1 cellular context compared by ENCODE assay signal in the genomic region with DNA sequence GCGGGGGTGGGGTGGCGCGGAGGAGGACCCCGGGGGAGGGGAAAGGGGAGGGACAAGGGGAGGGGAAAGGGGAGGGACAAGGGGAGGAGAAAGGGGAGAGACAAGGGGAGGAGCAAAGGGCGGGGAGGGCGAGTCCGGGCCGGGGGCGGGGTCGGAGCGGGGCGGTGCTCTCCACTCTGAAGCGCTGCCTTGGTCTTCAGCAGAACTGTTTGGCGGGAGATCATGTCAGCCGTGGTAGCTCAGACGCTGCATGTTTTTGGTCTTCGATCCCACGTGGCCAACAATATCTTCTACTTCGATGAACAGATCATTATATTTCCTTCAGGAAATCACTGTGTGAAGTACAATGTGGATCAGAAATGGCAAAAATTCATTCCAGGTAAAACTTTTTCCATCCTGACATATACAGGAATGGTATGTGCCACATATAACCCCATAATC.
A peak's percentile ranks its signal among the peaks of the same experiment; 100 is the strongest.
TF ChIP-seq lines count a peak whose summit lies in the region.

No MANE protein-coding gene starts in this region.

TF ChIP-seq in WTC11, 78 proteins besides CTCF, POLR2A, EP300 and RAD21 (continued from another document and continues in another):
- TF ChIP-seq, protein P1, sequence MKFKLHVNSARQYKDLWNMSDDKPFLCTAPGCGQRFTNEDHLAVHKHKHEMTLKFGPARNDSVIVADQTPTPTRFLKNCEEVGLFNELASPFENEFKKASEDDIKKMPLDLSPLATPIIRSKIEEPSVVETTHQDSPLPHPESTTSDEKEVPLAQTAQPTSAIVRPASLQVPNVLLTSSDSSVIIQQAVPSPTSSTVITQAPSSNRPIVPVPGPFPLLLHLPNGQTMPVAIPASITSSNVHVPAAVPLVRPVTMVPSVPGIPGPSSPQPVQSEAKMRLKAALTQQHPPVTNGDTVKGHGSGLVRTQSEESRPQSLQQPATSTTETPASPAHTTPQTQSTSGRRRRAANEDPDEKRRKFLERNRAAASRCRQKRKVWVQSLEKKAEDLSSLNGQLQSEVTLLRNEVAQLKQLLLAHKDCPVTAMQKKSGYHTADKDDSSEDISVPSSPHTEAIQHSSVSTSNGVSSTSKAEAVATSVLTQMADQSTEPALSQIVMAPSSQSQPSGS (CRISPR knock-in tag; IDR thresholded peaks at IDR 0.05; ENCODE audit: borderline replicate concordance, low read depth) = no peak
- TF ChIP-seq ATF1 (CRISPR knock-in tag; IDR thresholded peaks at IDR 0.05) = 0 out of 2 replicates have a peak, but pooled peaks have one; percentile 39
- 0 out of 2 replicates have a peak, but pooled peaks have one; percentile 51 for TF ChIP-seq SMAD4 (CRISPR knock-in tag; IDR thresholded peaks at IDR 0.05)
- no peak for TF ChIP-seq IRF2 (CRISPR knock-in tag; IDR thresholded peaks at IDR 0.05; ENCODE audit: borderline replicate concordance, low read depth)
- TF ChIP-seq ZBTB21 (CRISPR knock-in tag; IDR thresholded peaks at IDR 0.05; ENCODE audit: borderline replicate concordance) = no peak
- no peak for TF ChIP-seq CREM (CRISPR knock-in tag; IDR thresholded peaks at IDR 0.05)
- no peak for TF ChIP-seq ESRRA (CRISPR knock-in tag; IDR thresholded peaks at IDR 0.05; ENCODE audit: borderline replicate concordance)
- TF ChIP-seq, protein P2, sequence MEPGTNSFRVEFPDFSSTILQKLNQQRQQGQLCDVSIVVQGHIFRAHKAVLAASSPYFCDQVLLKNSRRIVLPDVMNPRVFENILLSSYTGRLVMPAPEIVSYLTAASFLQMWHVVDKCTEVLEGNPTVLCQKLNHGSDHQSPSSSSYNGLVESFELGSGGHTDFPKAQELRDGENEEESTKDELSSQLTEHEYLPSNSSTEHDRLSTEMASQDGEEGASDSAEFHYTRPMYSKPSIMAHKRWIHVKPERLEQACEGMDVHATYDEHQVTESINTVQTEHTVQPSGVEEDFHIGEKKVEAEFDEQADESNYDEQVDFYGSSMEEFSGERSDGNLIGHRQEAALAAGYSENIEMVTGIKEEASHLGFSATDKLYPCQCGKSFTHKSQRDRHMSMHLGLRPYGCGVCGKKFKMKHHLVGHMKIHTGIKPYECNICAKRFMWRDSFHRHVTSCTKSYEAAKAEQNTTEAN (CRISPR knock-in tag; IDR thresholded peaks at IDR 0.05) = no peak
- TF ChIP-seq PRRX2 (CRISPR knock-in tag; IDR thresholded peaks at IDR 0.05) = no peak
- 0 out of 2 replicates have a peak, but pooled peaks have one; percentile 43 for TF ChIP-seq TEAD4 (CRISPR knock-in tag; IDR thresholded peaks at IDR 0.05)
- no peak for TF ChIP-seq MXD4 (CRISPR knock-in tag; IDR thresholded peaks at IDR 0.05; ENCODE audit: borderline replicate concordance)
- TF ChIP-seq, protein P3, sequence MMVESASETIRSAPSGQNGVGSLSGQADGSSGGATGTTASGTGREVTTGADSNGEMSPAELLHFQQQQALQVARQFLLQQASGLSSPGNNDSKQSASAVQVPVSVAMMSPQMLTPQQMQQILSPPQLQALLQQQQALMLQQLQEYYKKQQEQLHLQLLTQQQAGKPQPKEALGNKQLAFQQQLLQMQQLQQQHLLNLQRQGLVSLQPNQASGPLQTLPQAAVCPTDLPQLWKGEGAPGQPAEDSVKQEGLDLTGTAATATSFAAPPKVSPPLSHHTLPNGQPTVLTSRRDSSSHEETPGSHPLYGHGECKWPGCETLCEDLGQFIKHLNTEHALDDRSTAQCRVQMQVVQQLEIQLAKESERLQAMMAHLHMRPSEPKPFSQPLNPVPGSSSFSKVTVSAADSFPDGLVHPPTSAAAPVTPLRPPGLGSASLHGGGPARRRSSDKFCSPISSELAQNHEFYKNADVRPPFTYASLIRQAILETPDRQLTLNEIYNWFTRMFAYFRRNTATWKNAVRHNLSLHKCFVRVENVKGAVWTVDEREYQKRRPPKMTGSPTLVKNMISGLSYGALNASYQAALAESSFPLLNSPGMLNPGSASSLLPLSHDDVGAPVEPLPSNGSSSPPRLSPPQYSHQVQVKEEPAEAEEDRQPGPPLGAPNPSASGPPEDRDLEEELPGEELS (CRISPR knock-in tag; IDR thresholded peaks at IDR 0.05) = 0 out of 2 replicates have a peak, but pooled peaks have one; percentile 48
- no peak for TF ChIP-seq TCF7 (CRISPR knock-in tag; IDR thresholded peaks at IDR 0.05; ENCODE audit: low read depth)
- TF ChIP-seq, protein P4, sequence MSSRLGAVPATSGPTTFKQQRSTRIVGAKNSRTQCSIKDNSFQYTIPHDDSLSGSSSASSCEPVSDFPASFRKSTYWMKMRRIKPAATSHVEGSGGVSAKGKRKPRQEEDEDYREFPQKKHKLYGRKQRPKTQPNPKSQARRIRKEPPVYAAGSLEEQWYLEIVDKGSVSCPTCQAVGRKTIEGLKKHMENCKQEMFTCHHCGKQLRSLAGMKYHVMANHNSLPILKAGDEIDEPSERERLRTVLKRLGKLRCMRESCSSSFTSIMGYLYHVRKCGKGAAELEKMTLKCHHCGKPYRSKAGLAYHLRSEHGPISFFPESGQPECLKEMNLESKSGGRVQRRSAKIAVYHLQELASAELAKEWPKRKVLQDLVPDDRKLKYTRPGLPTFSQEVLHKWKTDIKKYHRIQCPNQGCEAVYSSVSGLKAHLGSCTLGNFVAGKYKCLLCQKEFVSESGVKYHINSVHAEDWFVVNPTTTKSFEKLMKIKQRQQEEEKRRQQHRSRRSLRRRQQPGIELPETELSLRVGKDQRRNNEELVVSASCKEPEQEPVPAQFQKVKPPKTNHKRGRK (CRISPR knock-in tag; IDR thresholded peaks at IDR 0.05; ENCODE audit: borderline replicate concordance) = no peak
- TF ChIP-seq, protein P5, sequence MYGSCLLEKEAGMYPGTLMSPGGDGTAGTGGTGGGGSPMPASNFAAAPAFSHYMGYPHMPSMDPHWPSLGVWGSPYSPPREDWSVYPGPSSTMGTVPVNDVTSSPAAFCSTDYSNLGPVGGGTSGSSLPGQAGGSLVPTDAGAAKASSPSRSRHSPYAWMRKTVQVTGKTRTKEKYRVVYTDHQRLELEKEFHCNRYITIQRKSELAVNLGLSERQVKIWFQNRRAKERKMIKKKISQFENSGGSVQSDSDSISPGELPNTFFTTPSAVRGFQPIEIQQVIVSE (CRISPR knock-in tag; IDR thresholded peaks at IDR 0.05; ENCODE audit: borderline replicate concordance) = no peak
- TF ChIP-seq, protein P6, sequence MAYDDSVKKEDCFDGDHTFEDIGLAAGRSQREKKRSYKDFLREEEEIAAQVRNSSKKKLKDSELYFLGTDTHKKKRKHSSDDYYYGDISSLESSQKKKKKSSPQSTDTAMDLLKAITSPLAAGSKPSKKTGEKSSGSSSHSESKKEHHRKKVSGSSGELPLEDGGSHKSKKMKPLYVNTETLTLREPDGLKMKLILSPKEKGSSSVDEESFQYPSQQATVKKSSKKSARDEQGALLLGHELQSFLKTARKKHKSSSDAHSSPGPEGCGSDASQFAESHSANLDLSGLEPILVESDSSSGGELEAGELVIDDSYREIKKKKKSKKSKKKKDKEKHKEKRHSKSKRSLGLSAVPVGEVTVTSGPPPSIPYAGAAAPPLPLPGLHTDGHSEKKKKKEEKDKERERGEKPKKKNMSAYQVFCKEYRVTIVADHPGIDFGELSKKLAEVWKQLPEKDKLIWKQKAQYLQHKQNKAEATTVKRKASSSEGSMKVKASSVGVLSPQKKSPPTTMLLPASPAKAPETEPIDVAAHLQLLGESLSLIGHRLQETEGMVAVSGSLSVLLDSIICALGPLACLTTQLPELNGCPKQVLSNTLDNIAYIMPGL (CRISPR knock-in tag; IDR thresholded peaks at IDR 0.05) = no peak
- TF ChIP-seq, protein P7, sequence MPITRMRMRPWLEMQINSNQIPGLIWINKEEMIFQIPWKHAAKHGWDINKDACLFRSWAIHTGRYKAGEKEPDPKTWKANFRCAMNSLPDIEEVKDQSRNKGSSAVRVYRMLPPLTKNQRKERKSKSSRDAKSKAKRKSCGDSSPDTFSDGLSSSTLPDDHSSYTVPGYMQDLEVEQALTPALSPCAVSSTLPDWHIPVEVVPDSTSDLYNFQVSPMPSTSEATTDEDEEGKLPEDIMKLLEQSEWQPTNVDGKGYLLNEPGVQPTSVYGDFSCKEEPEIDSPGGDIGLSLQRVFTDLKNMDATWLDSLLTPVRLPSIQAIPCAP (CRISPR knock-in tag; IDR thresholded peaks at IDR 0.05) = 0 out of 2 replicates have a peak, but pooled peaks have one; percentile 52
- no peak for TF ChIP-seq SOX15 (CRISPR knock-in tag; IDR thresholded peaks at IDR 0.05)
- TF ChIP-seq JUN (CRISPR knock-in tag; IDR thresholded peaks at IDR 0.05) = 0 out of 2 replicates have a peak, but pooled peaks have one; percentile 45
- TF ChIP-seq, protein P8, sequence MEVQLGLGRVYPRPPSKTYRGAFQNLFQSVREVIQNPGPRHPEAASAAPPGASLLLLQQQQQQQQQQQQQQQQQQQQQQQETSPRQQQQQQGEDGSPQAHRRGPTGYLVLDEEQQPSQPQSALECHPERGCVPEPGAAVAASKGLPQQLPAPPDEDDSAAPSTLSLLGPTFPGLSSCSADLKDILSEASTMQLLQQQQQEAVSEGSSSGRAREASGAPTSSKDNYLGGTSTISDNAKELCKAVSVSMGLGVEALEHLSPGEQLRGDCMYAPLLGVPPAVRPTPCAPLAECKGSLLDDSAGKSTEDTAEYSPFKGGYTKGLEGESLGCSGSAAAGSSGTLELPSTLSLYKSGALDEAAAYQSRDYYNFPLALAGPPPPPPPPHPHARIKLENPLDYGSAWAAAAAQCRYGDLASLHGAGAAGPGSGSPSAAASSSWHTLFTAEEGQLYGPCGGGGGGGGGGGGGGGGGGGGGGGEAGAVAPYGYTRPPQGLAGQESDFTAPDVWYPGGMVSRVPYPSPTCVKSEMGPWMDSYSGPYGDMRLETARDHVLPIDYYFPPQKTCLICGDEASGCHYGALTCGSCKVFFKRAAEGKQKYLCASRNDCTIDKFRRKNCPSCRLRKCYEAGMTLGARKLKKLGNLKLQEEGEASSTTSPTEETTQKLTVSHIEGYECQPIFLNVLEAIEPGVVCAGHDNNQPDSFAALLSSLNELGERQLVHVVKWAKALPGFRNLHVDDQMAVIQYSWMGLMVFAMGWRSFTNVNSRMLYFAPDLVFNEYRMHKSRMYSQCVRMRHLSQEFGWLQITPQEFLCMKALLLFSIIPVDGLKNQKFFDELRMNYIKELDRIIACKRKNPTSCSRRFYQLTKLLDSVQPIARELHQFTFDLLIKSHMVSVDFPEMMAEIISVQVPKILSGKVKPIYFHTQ (CRISPR knock-in tag; IDR thresholded peaks at IDR 0.05) = no peak
- TF ChIP-seq MYBL2 (CRISPR knock-in tag; IDR thresholded peaks at IDR 0.05) = peak; percentile 66; the same call in 1 of the 2 replicates
- TF ChIP-seq, protein P9, sequence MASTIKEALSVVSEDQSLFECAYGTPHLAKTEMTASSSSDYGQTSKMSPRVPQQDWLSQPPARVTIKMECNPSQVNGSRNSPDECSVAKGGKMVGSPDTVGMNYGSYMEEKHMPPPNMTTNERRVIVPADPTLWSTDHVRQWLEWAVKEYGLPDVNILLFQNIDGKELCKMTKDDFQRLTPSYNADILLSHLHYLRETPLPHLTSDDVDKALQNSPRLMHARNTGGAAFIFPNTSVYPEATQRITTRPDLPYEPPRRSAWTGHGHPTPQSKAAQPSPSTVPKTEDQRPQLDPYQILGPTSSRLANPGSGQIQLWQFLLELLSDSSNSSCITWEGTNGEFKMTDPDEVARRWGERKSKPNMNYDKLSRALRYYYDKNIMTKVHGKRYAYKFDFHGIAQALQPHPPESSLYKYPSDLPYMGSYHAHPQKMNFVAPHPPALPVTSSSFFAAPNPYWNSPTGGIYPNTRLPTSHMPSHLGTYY (CRISPR knock-in tag; IDR thresholded peaks at IDR 0.05) = no peak
- 0 out of 2 replicates have a peak, but pooled peaks have one; percentile 45 for TF ChIP-seq ZNF232 (CRISPR knock-in tag; IDR thresholded peaks at IDR 0.05)
- no peak for TF ChIP-seq ELF4 (CRISPR knock-in tag; IDR thresholded peaks at IDR 0.05; ENCODE audit: low read depth)
- no peak for TF ChIP-seq HMGA2 (CRISPR knock-in tag; IDR thresholded peaks at IDR 0.05)
- no peak for TF ChIP-seq ZNF416 (CRISPR knock-in tag; IDR thresholded peaks at IDR 0.05)
- no peak for TF ChIP-seq ZNF121 (CRISPR knock-in tag; IDR thresholded peaks at IDR 0.05)
- TF ChIP-seq, protein P10, sequence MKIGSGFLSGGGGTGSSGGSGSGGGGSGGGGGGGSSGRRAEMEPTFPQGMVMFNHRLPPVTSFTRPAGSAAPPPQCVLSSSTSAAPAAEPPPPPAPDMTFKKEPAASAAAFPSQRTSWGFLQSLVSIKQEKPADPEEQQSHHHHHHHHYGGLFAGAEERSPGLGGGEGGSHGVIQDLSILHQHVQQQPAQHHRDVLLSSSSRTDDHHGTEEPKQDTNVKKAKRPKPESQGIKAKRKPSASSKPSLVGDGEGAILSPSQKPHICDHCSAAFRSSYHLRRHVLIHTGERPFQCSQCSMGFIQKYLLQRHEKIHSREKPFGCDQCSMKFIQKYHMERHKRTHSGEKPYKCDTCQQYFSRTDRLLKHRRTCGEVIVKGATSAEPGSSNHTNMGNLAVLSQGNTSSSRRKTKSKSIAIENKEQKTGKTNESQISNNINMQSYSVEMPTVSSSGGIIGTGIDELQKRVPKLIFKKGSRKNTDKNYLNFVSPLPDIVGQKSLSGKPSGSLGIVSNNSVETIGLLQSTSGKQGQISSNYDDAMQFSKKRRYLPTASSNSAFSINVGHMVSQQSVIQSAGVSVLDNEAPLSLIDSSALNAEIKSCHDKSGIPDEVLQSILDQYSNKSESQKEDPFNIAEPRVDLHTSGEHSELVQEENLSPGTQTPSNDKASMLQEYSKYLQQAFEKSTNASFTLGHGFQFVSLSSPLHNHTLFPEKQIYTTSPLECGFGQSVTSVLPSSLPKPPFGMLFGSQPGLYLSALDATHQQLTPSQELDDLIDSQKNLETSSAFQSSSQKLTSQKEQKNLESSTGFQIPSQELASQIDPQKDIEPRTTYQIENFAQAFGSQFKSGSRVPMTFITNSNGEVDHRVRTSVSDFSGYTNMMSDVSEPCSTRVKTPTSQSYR (CRISPR knock-in tag; IDR thresholded peaks at IDR 0.05) = no peak
- TF ChIP-seq, protein P11, sequence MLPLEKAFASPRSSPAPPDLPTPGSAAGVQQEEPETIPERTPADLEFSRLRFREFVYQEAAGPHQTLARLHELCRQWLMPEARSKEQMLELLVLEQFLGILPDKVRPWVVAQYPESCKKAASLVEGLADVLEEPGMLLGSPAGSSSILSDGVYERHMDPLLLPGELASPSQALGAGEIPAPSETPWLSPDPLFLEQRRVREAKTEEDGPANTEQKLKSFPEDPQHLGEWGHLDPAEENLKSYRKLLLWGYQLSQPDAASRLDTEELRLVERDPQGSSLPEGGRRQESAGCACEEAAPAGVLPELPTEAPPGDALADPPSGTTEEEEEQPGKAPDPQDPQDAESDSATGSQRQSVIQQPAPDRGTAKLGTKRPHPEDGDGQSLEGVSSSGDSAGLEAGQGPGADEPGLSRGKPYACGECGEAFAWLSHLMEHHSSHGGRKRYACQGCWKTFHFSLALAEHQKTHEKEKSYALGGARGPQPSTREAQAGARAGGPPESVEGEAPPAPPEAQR (CRISPR knock-in tag; IDR thresholded peaks at IDR 0.05) = no peak
- TF ChIP-seq, protein P12, sequence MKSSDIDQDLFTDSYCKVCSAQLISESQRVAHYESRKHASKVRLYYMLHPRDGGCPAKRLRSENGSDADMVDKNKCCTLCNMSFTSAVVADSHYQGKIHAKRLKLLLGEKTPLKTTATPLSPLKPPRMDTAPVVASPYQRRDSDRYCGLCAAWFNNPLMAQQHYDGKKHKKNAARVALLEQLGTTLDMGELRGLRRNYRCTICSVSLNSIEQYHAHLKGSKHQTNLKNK (CRISPR knock-in tag; IDR thresholded peaks at IDR 0.05) = no peak
- peak; percentile 75; the same call in 1 of the 2 replicates for TF ChIP-seq CREB1 (CRISPR knock-in tag; IDR thresholded peaks at IDR 0.05)
- TF ChIP-seq, protein P13, sequence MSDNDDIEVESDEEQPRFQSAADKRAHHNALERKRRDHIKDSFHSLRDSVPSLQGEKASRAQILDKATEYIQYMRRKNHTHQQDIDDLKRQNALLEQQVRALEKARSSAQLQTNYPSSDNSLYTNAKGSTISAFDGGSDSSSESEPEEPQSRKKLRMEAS (CRISPR knock-in tag; IDR thresholded peaks at IDR 0.05) = no peak
- no peak for TF ChIP-seq ZNF263 (CRISPR knock-in tag; IDR thresholded peaks at IDR 0.05; ENCODE audit: low read depth)
- no peak for TF ChIP-seq ZNF671 (CRISPR knock-in tag; IDR thresholded peaks at IDR 0.05)
- no peak for TF ChIP-seq NFYB (CRISPR knock-in tag; conservative IDR thresholded peaks at IDR 0.05; ENCODE audit: low read depth)
- peak; percentile 61; the same call in 1 of the 2 replicates for TF ChIP-seq FOXK1 (CRISPR knock-in tag; IDR thresholded peaks at IDR 0.05)
